14 cellular contexts compared by ENCODE assay signal in genomic region chr7:73528204-73528603, GRCh38. TPM values are rescaled to one million over a fixed set of nuclear protein-coding genes. Genes with fewer than 3 reads are reported as not detected.
A peak's percentile ranks its signal among the peaks of the same experiment; 100 is the strongest.
DNase-seq lines count a peak whose midpoint lies in the region; ATAC-seq, FAIRE-seq and TF ChIP-seq lines count a peak whose summit lies in the region.
"Had no signal": no experiment of that assay in that cellular context is flagged by ENCODE, and none has a peak within 500 bp of the region (broad histone marks: within the 10 kb centered on the region; RNA-seq: fewer than 3 reads in every experiment).

No MANE protein-coding gene starts in this region.

- no peaks in the 10 kb centered on the region for H3K79me1 ChIP-seq in H1 (ENCODE audit: low read depth, low read length)

- CTCF ChIA-PET in activated naive CD4-positive, alpha-beta T cell treated with anti-CD3 and anti-CD28 coated beads for 36 hours (lab: Charles Lee), result no interaction called here
- CTCF ChIA-PET in OCI-LY7 (lab: Charles Lee; ENCODE audit: unreplicated experiment), result no interaction called here
- CTCF ChIA-PET in H1 (lab: Charles Lee; ENCODE audit: partially characterized antibody), result interaction anchor here (1.1 kb wide), 1 partner anchor 51 kb away, joined by 3 read pairs; no protein-coding TSS in a partner anchor

- H3K4ac ChIP-seq in H1 (replicated peaks; ENCODE audit: insufficient read length, low read depth, low read length), result no peak overlapping the region

- in situ Hi-C loops in GM13977 (cut with MboI; ENCODE audit: low pct_unique_long_range_greater_than_20kb, low sequenced_read_pairs, unreplicated experiment), result no loop called here

- no peak overlapping the region for H3K23ac ChIP-seq in H1 (ENCODE audit: insufficient read length)

- H3K36me3 Mint-ChIP-seq in activated naive CD4-positive, alpha-beta T cell treated with anti-CD3 and anti-CD28 coated beads for 36 hours (ENCODE audit: low read depth), result no peaks in the 10 kb centered on the region
- no peaks in the 10 kb centered on the region for H3K36me3 Mint-ChIP-seq in stimulated activated effector memory CD8-positive, alpha-beta T cell treated with anti-CD3 and anti-CD28 coated beads, Interleukin-12 subunit alpha, Interleukin-12 subunit beta, amount 100 ng/mL, for 72 hours

- POLR2A ChIA-PET in OCI-LY7 (lab: Charles Lee) (interaction anchor here (0.7 to 1.0 kb wide), 2 partner anchors 29 to 39 kb away, joined by 8 to 9 read pairs; partner anchors contain the start of gene BCL7B), H1 (lab: Charles Lee; ENCODE audit: partially characterized antibody) (interaction anchor here (0.6 to 1.6 kb wide), 4 partner anchors 8 to 81 kb away, joined by 3 to 6 read pairs (median 4); no protein-coding TSS in a partner anchor)

- peaks cover 29% of the 10 kb centered on the region for H3K4me1 Mint-ChIP-seq in activated naive CD4-positive, alpha-beta T cell treated with anti-CD3 and anti-CD28 coated beads for 36 hours (ENCODE audit: low read depth)
- peaks cover 32% of the 10 kb centered on the region for H3K4me1 Mint-ChIP-seq in stimulated activated effector memory CD8-positive, alpha-beta T cell treated with anti-CD3 and anti-CD28 coated beads, Interleukin-12 subunit alpha, Interleukin-12 subunit beta, amount 100 ng/mL, for 72 hours

- H2AK5ac ChIP-seq in H1 (ENCODE audit: low read depth, low read length), result 0 out of 2 replicates have a peak overlapping the region, but pooled peaks have one; percentile 40

- no peaks in the 10 kb centered on the region for H3K27me3 ChIP-seq in H1 (replicated peaks in 1 of 4; ENCODE audit: control insufficient read depth in 3 of 4, extremely low read depth in 1 of 4, insufficient read depth in 3 of 4, low read length in 3 of 4)

- H3K9me3 Mint-ChIP-seq in activated naive CD4-positive, alpha-beta T cell treated with anti-CD3 and anti-CD28 coated beads for 36 hours, result no peaks in the 10 kb centered on the region
- H3K9me3 Mint-ChIP-seq in stimulated activated effector memory CD8-positive, alpha-beta T cell treated with anti-CD3 and anti-CD28 coated beads, Interleukin-12 subunit alpha, Interleukin-12 subunit beta, amount 100 ng/mL, for 72 hours, result no peaks in the 10 kb centered on the region
- H3K9me3 Mint-ChIP-seq: dendritic cell treated with granulocyte-macrophage colony-stimulating factor and Interleukin-4, amounts not matched to agents 40 ng/mL and 50 ng/mL, for 4 days had no signal

- H3K79me2 ChIP-seq in OCI-LY7 (ENCODE audit: insufficient read depth, low read depth, low read length) (peaks cover 12% of the 10 kb centered on the region), H1 (ENCODE audit: control insufficient read depth in 1 of 2, insufficient read depth in 2 of 2, low read length in 2 of 2) (no peaks in the 10 kb centered on the region)

- H3K27ac ChIP-seq in OCI-LY7 (ENCODE audit: low read depth, low read length, poor library complexity, severe bottlenecking) (peak overlapping the region; percentile 91), H1 (ENCODE audit: low read depth, low read length) (no peak overlapping the region)
- H3K27ac ChIP-seq: C4-2B had no signal

- H4K91ac ChIP-seq in H1 (replicated peaks; ENCODE audit: insufficient read length, low read length), result no peak overlapping the region

- no peak overlapping the region for H4K5ac ChIP-seq in H1 (ENCODE audit: insufficient read length, low read depth, low read length)

- no peak overlapping the region for H3K56ac ChIP-seq in H1 (replicated peaks; ENCODE audit: insufficient read length, low read depth, low read length)

- H2BK15ac ChIP-seq in H1 (ENCODE audit: low read length), result no peak overlapping the region

- H3K27ac Mint-ChIP-seq in activated naive CD4-positive, alpha-beta T cell treated with anti-CD3 and anti-CD28 coated beads for 36 hours, result peak overlapping the region; percentile 5
- peak overlapping the region; percentile 2 for H3K27ac Mint-ChIP-seq in stimulated activated effector memory CD8-positive, alpha-beta T cell treated with anti-CD3 and anti-CD28 coated beads, Interleukin-12 subunit alpha, Interleukin-12 subunit beta, amount 100 ng/mL, for 72 hours
- H3K27ac Mint-ChIP-seq: dendritic cell treated with granulocyte-macrophage colony-stimulating factor and Interleukin-4, amounts not matched to agents 40 ng/mL and 50 ng/mL, for 4 days had no signal

- H3K4me1 ChIP-seq in OCI-LY7 (ENCODE audit: insufficient read depth, low read length, poor library complexity, severe bottlenecking) (peaks cover 50% of the 10 kb centered on the region), H1 (replicated peaks in 1 of 4; ENCODE audit: control insufficient read depth in 3 of 4, insufficient read depth in 4 of 4, low read length in 3 of 4) (no peaks in the 10 kb centered on the region)

- no peak for TF ChIP-seq EP300 in H1 (IDR thresholded peaks at IDR 0.05; ENCODE audit: borderline replicate concordance in 1 of 2, low read depth in 2 of 2, low read length in 2 of 2)

- H3K36me3 ChIP-seq in OCI-LY7 (ENCODE audit: insufficient read depth, low read length) (0 out of 2 replicates have a peak, but pooled peaks cover 6% of the 10 kb centered on the region), H1 (ENCODE audit: control insufficient read depth in 2 of 4, insufficient read depth in 4 of 4, low read length in 3 of 4) (no peaks in the 10 kb centered on the region)

- H2BK5ac ChIP-seq in H1 (ENCODE audit: low read depth, low read length), result no peak overlapping the region

- 87% methylated on average over 5 of the region's 5 CpGs; no CpG with 5 or more reads in 1 of the 2 experiments for WGBS in H1 (ENCODE audit: extremely low coverage in 1 of 2, insufficient coverage in 1 of 2, insufficient read length in 1 of 2, insufficient replicate concordance in 2 of 2, low coverage in 1 of 2, low lambda C conversion rate in 2 of 2, missing lambda C conversion rate in 1 of 2), 2 experiments

- no peaks in the 10 kb centered on the region for H3K9me2 ChIP-seq in OCI-LY7 (ENCODE audit: insufficient read depth, low read length)

- no peak for FAIRE-seq in H1 (lab: Jason Lieb, UNC)
- FAIRE-seq in D721Med (lab: Jason Lieb, UNC), result no peak

- no peak overlapping the region for H3K4me2 ChIP-seq in OCI-LY7 (ENCODE audit: low read length)
- H3K4me2 ChIP-seq in H1 (ENCODE audit: insufficient read depth in 1 of 2, low read depth in 2 of 2, low read length in 2 of 2), result no peak overlapping the region

- no peak overlapping the region; the same call in 1 of the 2 replicates for H3K18ac ChIP-seq in H1 (ENCODE audit: extremely low read depth, low read length)

- ATAC-seq in stimulated activated effector memory CD8-positive, alpha-beta T cell treated with anti-CD3 and anti-CD28 coated beads, Interleukin-12 subunit alpha, Interleukin-12 subunit beta, amount 100 ng/mL, for 72 hours, result no peak
- ATAC-seq in GM19455 (IDR thresholded peaks at IDR 0.05; ENCODE audit: unreplicated experiment), result no peak

- no peak overlapping the region for H4K8ac ChIP-seq in H1 (ENCODE audit: extremely low read depth, insufficient read depth, low read length)

- no TSS peak for BruUV-seq in OCI-LY7 (replicated peaks; lab: Mats Ljungman, UMichigan)

- no peak for DNase-seq in activated naive CD4-positive, alpha-beta T cell treated with anti-CD3 and anti-CD28 coated beads for 36 hours
- no peak for DNase-seq in activated naive CD4-positive, alpha-beta T cell (lab: John Stamatoyannopoulos, UW)
- no peak for DNase-seq in OCI-LY7 (ENCODE audit: low spot score)
- DNase-seq in H1 (ENCODE audit: low read depth in 1 of 2, low spot score in 2 of 2), result no peak
- DNase-seq in stimulated activated effector memory CD8-positive, alpha-beta T cell treated with anti-CD3 and anti-CD28 coated beads, Interleukin-12 subunit alpha, Interleukin-12 subunit beta, amount 100 ng/mL, for 72 hours (ENCODE audit: low spot score in 2 of 2), result no peak
- no peak for DNase-seq in GM13977 (ENCODE audit: low spot score)
- DNase-seq in D721Med (ENCODE audit: insufficient read length, low spot score), result no peak
- DNase-seq: amniotic stem cell, islet precursor cell, NCI-H1436, SW 1271 had no signal

- H2BK12ac ChIP-seq in H1 (ENCODE audit: low read depth, low read length), result 0 out of 2 replicates have a peak overlapping the region, but pooled peaks have one; percentile 23

- no peak overlapping the region for H3K4me3 ChIP-seq in OCI-LY7 (ENCODE audit: low read depth, low read length, poor library complexity, severe bottlenecking)
- no peak overlapping the region for H3K4me3 ChIP-seq in H1 (ENCODE audit: extremely low read depth in 1 of 4, insufficient read depth in 2 of 4, low read depth in 3 of 4, low read length in 4 of 4)

- no peak overlapping the region for H2AFZ ChIP-seq in OCI-LY7 (ENCODE audit: low read length)
- H2AFZ ChIP-seq in H1 (ENCODE audit: low read length), result no peak overlapping the region

- no peak overlapping the region for H3K14ac ChIP-seq in H1 (ENCODE audit: insufficient read length)

- H3K4me3 Mint-ChIP-seq in activated naive CD4-positive, alpha-beta T cell treated with anti-CD3 and anti-CD28 coated beads for 36 hours, result no peak overlapping the region
- no peak overlapping the region for H3K4me3 Mint-ChIP-seq in stimulated activated effector memory CD8-positive, alpha-beta T cell treated with anti-CD3 and anti-CD28 coated beads, Interleukin-12 subunit alpha, Interleukin-12 subunit beta, amount 100 ng/mL, for 72 hours
- H3K4me3 Mint-ChIP-seq: dendritic cell treated with granulocyte-macrophage colony-stimulating factor and Interleukin-4, amounts not matched to agents 40 ng/mL and 50 ng/mL, for 4 days had no signal

- no peak for TF ChIP-seq CTCF in OCI-LY7 (conservative IDR thresholded peaks at IDR 0.05; ENCODE audit: low read length)
- TF ChIP-seq CTCF in H1 (IDR thresholded peaks at IDR 0.05; ENCODE audit: control extremely low read depth in 1 of 3, insufficient read depth in 1 of 3, low read depth in 1 of 3, low read length in 3 of 3), result no peak
- TF ChIP-seq CTCF in GM13977 (IDR thresholded peaks at IDR 0.05; ENCODE audit: extremely low read depth, insufficient read depth, missing control alignments), result no peak
- no peak for TF ChIP-seq CTCF in D721Med (IDR thresholded peaks at IDR 0.05; ENCODE audit: insufficient read depth, missing control alignments)

- H3K23me2 ChIP-seq in H1 (ENCODE audit: low read depth, low read length), result no peaks in the 10 kb centered on the region

- no peak for TF ChIP-seq POLR2A in H1 (IDR thresholded peaks at IDR 0.05; ENCODE audit: control extremely low read depth in 1 of 2, low read depth in 2 of 2, low read length in 2 of 2)

- H4K20me1 ChIP-seq in OCI-LY7 (ENCODE audit: insufficient read depth, low read length) (no peaks in the 10 kb centered on the region), H1 (replicated peaks in 1 of 2; ENCODE audit: control insufficient read depth in 1 of 2, insufficient read depth in 2 of 2, low read length in 2 of 2) (no peaks in the 10 kb centered on the region)

- intact Hi-C loops in activated naive CD4-positive, alpha-beta T cell treated with anti-CD3 and anti-CD28 coated beads for 36 hours (cut with micrococcal nuclease), result no loop called here
- intact Hi-C loops in OCI-LY7 (cut with micrococcal nuclease; ENCODE audit: unreplicated experiment), result loop anchor here (10.0 kb wide), 1 partner anchor 207 kb away; the partner anchor contains the start of gene ABHD11

- H3K27me3 Mint-ChIP-seq in activated naive CD4-positive, alpha-beta T cell treated with anti-CD3 and anti-CD28 coated beads for 36 hours (ENCODE audit: low read depth), result no peaks in the 10 kb centered on the region
- H3K27me3 Mint-ChIP-seq: dendritic cell treated with granulocyte-macrophage colony-stimulating factor and Interleukin-4, amounts not matched to agents 40 ng/mL and 50 ng/mL, for 4 days had no signal

- H2BK120ac ChIP-seq in H1 (replicated peaks; ENCODE audit: low read depth, low read length), result no peak overlapping the region

- no peaks in the 10 kb centered on the region for H3K9me3 ChIP-seq in OCI-LY7 (ENCODE audit: low read length)
- no peaks in the 10 kb centered on the region for H3K9me3 ChIP-seq in H1 (ENCODE audit: insufficient read depth in 2 of 2, low read depth in 1 of 2, low read length in 1 of 2)

- H3K9ac ChIP-seq in H1 (replicated peaks in 1 of 4; ENCODE audit: extremely low read depth in 1 of 4, low read depth in 3 of 4, low read length in 3 of 4), result no peak overlapping the region

- TF ChIP-seq RAD21 in H1 (IDR thresholded peaks at IDR 0.05 in 1 of 2, conservative IDR thresholded peaks at IDR 0.05 in 1 of 2; ENCODE audit: low read depth in 2 of 2, low read length in 2 of 2), result no peak

- H2BK20ac ChIP-seq in H1 (ENCODE audit: low read length), result no peak overlapping the region

RNA-seq across cellular contexts. Expression of gene BAZ1B, which starts 6.1 kb away (rescaled TPM):
- 10 to 100 TPM; 67.6 to 69.9 TPM for total RNA-seq in activated naive CD4-positive, alpha-beta T cell treated with anti-CD3 and anti-CD28 coated beads for 36 hours
- total RNA-seq in OCI-LY7 (2014; rRNA removed; shearing (Covaris generic)), result 77.8 and 86.8 TPM in 2 replicates
- 109 and 117 TPM in 2 replicates for total RNA-seq in OCI-LY7 (2022)
- 83.6 and 86.8 TPM in 2 replicates for total RNA-seq in H1 (2021; fragmentation: NEBNext Ultra II Directional; extraction: Animal tissue kit (Norgen Biotek cat#: 25700))
- polyA plus RNA-seq in H1 (2011; rRNA removed), result 14.8 and 21.0 TPM in 2 replicates
- polyA plus RNA-seq in H1 (2011; cell fraction: cytosol; rRNA removed), result 24.6 TPM
- polyA plus RNA-seq in H1 (2011; cell fraction: nucleus; rRNA removed), result 28.1 TPM
- polyA plus RNA-seq in H1 (2012, experiment 1 of 2), result 47.8 to 66.9 TPM (median 55.8 TPM) in 4 replicates
- polyA plus RNA-seq in H1 (2012, experiment 2 of 2), result 4.4 TPM
- 38.4 TPM for polyA plus RNA-seq in H1 (2013, experiment 1 of 2)
- polyA plus RNA-seq in H1 (2013, experiment 2 of 2), result 37.6 TPM
- 43.7 and 44.8 TPM in 2 replicates for polyA minus RNA-seq in H1 (2011; rRNA and poly(A)+ RNA removed)
- polyA minus RNA-seq in H1 (2011; cell fraction: cytosol; rRNA and poly(A)+ RNA removed), result 37.3 TPM
- polyA minus RNA-seq in H1 (2011; cell fraction: nucleus; rRNA and poly(A)+ RNA removed), result 43.8 TPM

RNA-seq across cellular contexts. Expression of gene BCL7B, which starts 29.3 kb away (rescaled TPM):
- 10 to 100 TPM; 38.5 to 44.1 TPM for total RNA-seq in activated naive CD4-positive, alpha-beta T cell treated with anti-CD3 and anti-CD28 coated beads for 36 hours
- 27.7 and 31.7 TPM in 2 replicates for total RNA-seq in OCI-LY7 (2014; rRNA removed; shearing (Covaris generic))
- 47.1 and 51.7 TPM in 2 replicates for total RNA-seq in OCI-LY7 (2022)
- total RNA-seq in H1 (2021; fragmentation: NEBNext Ultra II Directional; extraction: Animal tissue kit (Norgen Biotek cat#: 25700)), result 24.9 and 32.3 TPM in 2 replicates
- polyA plus RNA-seq in H1 (2011; rRNA removed), result 42.1 and 44.6 TPM in 2 replicates
- 34.9 TPM for polyA plus RNA-seq in H1 (2011; cell fraction: cytosol; rRNA removed)
- 30.7 TPM for polyA plus RNA-seq in H1 (2011; cell fraction: nucleus; rRNA removed)
- polyA plus RNA-seq in H1 (2012, experiment 1 of 2), result 27.5 to 31.0 TPM (median 28.8 TPM) in 4 replicates
- polyA plus RNA-seq in H1 (2012, experiment 2 of 2), result 29.3 TPM
- 32.4 TPM for polyA plus RNA-seq in H1 (2013, experiment 1 of 2)
- 32.1 TPM for polyA plus RNA-seq in H1 (2013, experiment 2 of 2)
- polyA minus RNA-seq in H1 (2011; rRNA and poly(A)+ RNA removed), result 17.2 and 26.8 TPM in 2 replicates
- polyA minus RNA-seq in H1 (2011; cell fraction: cytosol; rRNA and poly(A)+ RNA removed), result 25.9 TPM
- polyA minus RNA-seq in H1 (2011; cell fraction: nucleus; rRNA and poly(A)+ RNA removed), result 15.4 TPM

RNA-seq across cellular contexts. Expression of gene TBL2, which starts 50.2 kb away (rescaled TPM):
- total RNA-seq in activated naive CD4-positive, alpha-beta T cell treated with anti-CD3 and anti-CD28 coated beads for 36 hours, result 10 to 100 TPM; 21.5 to 23.6 TPM
- 36.9 and 39.8 TPM in 2 replicates for total RNA-seq in OCI-LY7 (2014; rRNA removed; shearing (Covaris generic))
- total RNA-seq in OCI-LY7 (2022), result 42.8 and 47.9 TPM in 2 replicates
- total RNA-seq in H1 (2021; fragmentation: NEBNext Ultra II Directional; extraction: Animal tissue kit (Norgen Biotek cat#: 25700)), result 22.5 and 25.8 TPM in 2 replicates
- polyA plus RNA-seq in H1 (2011; rRNA removed), result 29.7 and 36.7 TPM in 2 replicates
- polyA plus RNA-seq in H1 (2011; cell fraction: cytosol; rRNA removed), result 27.6 TPM
- polyA plus RNA-seq in H1 (2011; cell fraction: nucleus; rRNA removed), result 40.4 TPM
- 15.7 to 25.2 TPM (median 24.4 TPM) in 4 replicates for polyA plus RNA-seq in H1 (2012, experiment 1 of 2)
- polyA plus RNA-seq in H1 (2012, experiment 2 of 2), result 15.7 TPM
- polyA plus RNA-seq in H1 (2013, experiment 1 of 2), result 18.6 TPM
- 21.0 TPM for polyA plus RNA-seq in H1 (2013, experiment 2 of 2)
- polyA minus RNA-seq in H1 (2011; rRNA and poly(A)+ RNA removed), result 39.7 and 70.8 TPM in 2 replicates
- polyA minus RNA-seq in H1 (2011; cell fraction: cytosol; rRNA and poly(A)+ RNA removed), result 38.4 TPM
- polyA minus RNA-seq in H1 (2011; cell fraction: nucleus; rRNA and poly(A)+ RNA removed), result 23.6 TPM
